In the genomic region with DNA sequence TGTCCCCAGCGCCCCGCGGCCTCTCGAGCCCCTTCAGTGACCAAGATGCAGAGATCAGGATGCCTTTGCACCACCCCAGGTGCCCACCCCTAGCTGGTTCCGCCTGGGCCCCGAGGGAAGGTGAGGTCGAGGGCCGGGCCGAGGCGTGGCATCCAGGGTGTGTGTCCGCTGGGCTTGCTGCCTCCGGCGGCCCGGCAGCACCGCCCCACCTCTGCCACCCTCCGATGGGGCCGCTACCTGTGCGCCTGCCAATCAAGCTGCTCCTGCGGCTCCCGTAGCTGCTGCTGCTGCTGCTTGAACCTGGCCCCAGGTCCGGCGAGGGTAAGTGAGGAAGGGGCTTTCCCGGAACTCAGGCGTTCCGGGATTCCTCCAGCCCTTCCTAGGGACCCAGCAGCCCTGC, we compare ENCODE assay signal across 6 cellular contexts. TPM values are rescaled to one million over a fixed set of nuclear protein-coding genes. Genes with fewer than 3 reads are reported as not detected.
DNase-seq lines count a peak whose midpoint lies in the region; ATAC-seq, FAIRE-seq and TF ChIP-seq lines count a peak whose summit lies in the region.
"Not testable (repeated sequence)": the region's sequence is repeated elsewhere in the genome, so short reads cannot be mapped to it uniquely, and the experiment has no call there.

No MANE protein-coding gene starts in this region.

- POLR2A ChIA-PET in K562 (lab: Yijun Ruan, JAX), result not testable (repeated sequence)

- H3K27me3 ChIP-seq in RWPE2 (ENCODE audit: insufficient read depth, poor library complexity, severe bottlenecking); K562 (ENCODE audit: control insufficient read depth in 2 of 2, insufficient read depth in 2 of 2, low read length in 2 of 2): not testable (repeated sequence)

- FAIRE-seq in K562 (lab: Jason Lieb, UNC), result not testable (repeated sequence)

- no CpG with 5 or more reads among the region's 25 CpGs for WGBS in K562 (ENCODE audit: insufficient coverage, low coverage, missing lambda C conversion rate)

- in situ Hi-C loops in K562 (cut with MboI), result loop anchor here (5.0 kb wide), 1 partner anchor 368 kb away; no protein-coding TSS in a partner anchor

- intact Hi-C loops in K562 (cut with micrococcal nuclease); Right ventricle myocardium superior (cut with DNase I); mucosa of descending colon (cut with DNase I, micrococcal nuclease): not testable (repeated sequence)

- H3K4me2 ChIP-seq in K562 (ENCODE audit: insufficient read depth, low read length), result not testable (repeated sequence)

- H3K4me3 ChIP-seq in RWPE2 (ENCODE audit: severe bottlenecking); K562; mucosa of descending colon: not testable (repeated sequence)

- not testable (repeated sequence) for H4K20me1 ChIP-seq in K562 (replicated peaks; ENCODE audit: control insufficient read depth, insufficient read depth, low read length)

- H3K9me3 ChIP-seq in RWPE2 (ENCODE audit: severe bottlenecking); K562 (replicated peaks; ENCODE audit: control insufficient read depth, insufficient read depth, low read depth, low read length); mucosa of descending colon: not testable (repeated sequence)

- DNase-seq in RWPE2 (ENCODE audit: low spot score), result peak; percentile 19
- DNase-seq in K562 (ENCODE audit: extremely low read depth in 1 of 4, low spot score in 3 of 4); Right ventricle myocardium superior; left lobe of liver (ENCODE audit: low spot score); mucosa of descending colon; stimulated activated naive CD8-positive, alpha-beta T cell treated with anti-CD3 and anti-CD28 coated beads, Interleukin-15, Interleukin-2, amounts not matched to agents 100 U/mL and 50 U/mL, for 24 hours: not testable (repeated sequence)

- H3K9me1 ChIP-seq in K562 (ENCODE audit: control insufficient read depth, insufficient read depth, low read length), result not testable (repeated sequence)

- CTCF ChIA-PET in K562 (lab: Yijun Ruan, JAX; ENCODE audit: low intra/inter-chr PET ratio), result not testable (repeated sequence)

- H3K79me2 ChIP-seq in K562 (ENCODE audit: control insufficient read depth, insufficient read depth, low read length), result not testable (repeated sequence)

- not testable (repeated sequence) for BruUV-seq in K562 (replicated peaks; lab: Mats Ljungman, UMichigan)

- H3K36me3 ChIP-seq in RWPE2 (ENCODE audit: low read depth); K562 (ENCODE audit: control insufficient read depth, insufficient read depth, low read length); mucosa of descending colon (ENCODE audit: low read depth): not testable (repeated sequence)

- TF ChIP-seq EP300 in K562 (IDR thresholded peaks at IDR 0.05; ENCODE audit: low read length), result not testable (repeated sequence)

- H3K27ac ChIP-seq in RWPE2 (ENCODE audit: poor library complexity, severe bottlenecking); K562 (ENCODE audit: extremely low read depth, low read depth, low read length): not testable (repeated sequence)

- TF ChIP-seq CTCF in RWPE2 (IDR thresholded peaks at IDR 0.05; ENCODE audit: poor library complexity, severe bottlenecking); K562 (IDR thresholded peaks at IDR 0.05 in 2 of 3, conservative IDR thresholded peaks at IDR 0.05 in 1 of 3; ENCODE audit: insufficient read depth in 2 of 3, low read depth in 1 of 3, low read length in 3 of 3); mucosa of descending colon (IDR thresholded peaks at IDR 0.05): not testable (repeated sequence)

- H3K4me1 ChIP-seq in RWPE2 (ENCODE audit: insufficient read depth, poor library complexity, severe bottlenecking); K562 (replicated peaks in 1 of 2; ENCODE audit: control insufficient read depth in 2 of 2, insufficient read depth in 2 of 2, low read length in 2 of 2); mucosa of descending colon (ENCODE audit: low read depth): not testable (repeated sequence)

- TF ChIP-seq POLR2A in K562 (conservative IDR thresholded peaks at IDR 0.05), result not testable (repeated sequence)

- TF ChIP-seq RAD21 in K562 (CRISPR knock-in tag; conservative IDR thresholded peaks at IDR 0.05 in 1 of 2, IDR thresholded peaks at IDR 0.05 in 1 of 2), result not testable (repeated sequence)

- ATAC-seq in RWPE2 (ENCODE audit: low read depth) (peak; percentile 64), Right ventricle myocardium superior (ENCODE audit: poor library complexity) (peak; percentile 13), left lobe of liver (peak; percentile 34), mucosa of descending colon (peak; percentile 84)
- not testable (repeated sequence) for ATAC-seq in K562
- peak; percentile 16 for ATAC-seq in stimulated activated naive CD8-positive, alpha-beta T cell treated with anti-CD3 and anti-CD28 coated beads, Interleukin-15, Interleukin-2, amounts not matched to agents 100 U/mL and 50 U/mL, for 24 hours

- H3K9ac ChIP-seq in K562 (ENCODE audit: insufficient read depth in 1 of 2, low read depth in 2 of 2, low read length in 2 of 2), result not testable (repeated sequence)

- H2AFZ ChIP-seq in K562 (ENCODE audit: low read depth, low read length), result not testable (repeated sequence)

TF ChIP-seq in K562, 482 proteins besides CTCF, POLR2A, EP300 and RAD21:
- 0 out of 2 replicates have a peak, but pooled peaks have one; percentile 25 for TF ChIP-seq POLR2G (IDR thresholded peaks at IDR 0.05; ENCODE audit: low read depth, low read length)

RNA-seq across cellular contexts. Expression of a gene that starts 11.0 kb away (rescaled TPM):
- 4.3 and 23.5 TPM in 2 replicates for total RNA-seq in K562 (2011; cell fraction: chromatin; rRNA removed; ENCODE audit: low replicate concordance)
- 1.3 TPM in 1 of 2 replicates, not detected in the other for total RNA-seq in K562 (2011; cell fraction: nucleolus; rRNA removed)
- total RNA-seq in K562 (2011; cell fraction: nucleoplasm; rRNA removed), result 6.6 and 11.0 TPM in 2 replicates
- total RNA-seq in K562 (2014; rRNA removed), result not detected in 2 replicates
- total RNA-seq in K562 (2014; rRNA removed; fragmentation: Illumina TruSeq; extraction: Trizol), result 0.91 TPM in 1 of 2 replicates, not detected in the other
- 0.72 TPM in 1 of 2 replicates, not detected in the other for total RNA-seq in K562 (2015; rRNA removed; fragmentation: Illumina TruSeq; extraction: Trizol)
- 0.18 and 1.5 TPM in 2 replicates for total RNA-seq in K562 (2021)
- polyA plus RNA-seq in K562 (2011; rRNA removed), result 0.09 and 0.24 TPM in 2 replicates
- 0.09 TPM in 1 of 2 replicates, not detected in the other for polyA plus RNA-seq in K562 (2011; cell fraction: cytosol; rRNA removed)
- polyA plus RNA-seq in K562 (2011; cell fraction: nucleus; rRNA removed), result 0.56 and 0.88 TPM in 2 replicates
- 0.16 and 0.58 TPM in 2 replicates for polyA plus RNA-seq in K562 (2012)
- polyA plus RNA-seq in K562 (2014; fragmentation: Illumina TruSeq; extraction: Trizol), result 0.35 and 0.67 TPM in 2 replicates
- under 1 TPM; 0.03 TPM for polyA plus RNA-seq in K562 (2014; fragmentation: Nextera tagmentation; extraction: Ambion mirVana)
- 0.56 and 0.96 TPM in 2 replicates for polyA plus RNA-seq in K562 (2014; rRNA removed)
- 0.91 TPM in 1 of 2 replicates, not detected in the other for polyA minus RNA-seq in K562 (2011; rRNA and poly(A)+ RNA removed)
- polyA minus RNA-seq in K562 (2011; cell fraction: cytosol; rRNA and poly(A)+ RNA removed), result 0.86 TPM in 1 of 2 replicates, not detected in the other
- 1.2 and 2.3 TPM in 2 replicates for polyA minus RNA-seq in K562 (2011; cell fraction: nucleus; rRNA and poly(A)+ RNA removed)
- 0.48 TPM for total RNA-seq in Right ventricle myocardium superior
- 0.28 TPM for total RNA-seq in left lobe of liver
- 1 to 10 TPM in 2 of 3 donors, under 1 TPM in 1; 0.94 to 4.3 (median 1.0) TPM for total RNA-seq in mucosa of descending colon

RNA-seq across cellular contexts. Expression of a gene that starts 29.4 kb away (rescaled TPM):
- total RNA-seq in K562 (2011; cell fraction: chromatin; rRNA removed; ENCODE audit: low replicate concordance), result 35.0 and 124 TPM in 2 replicates
- total RNA-seq in K562 (2011; cell fraction: nucleolus; rRNA removed), result 103 and 124 TPM in 2 replicates
- total RNA-seq in K562 (2011; cell fraction: nucleoplasm; rRNA removed), result 58.5 and 82.2 TPM in 2 replicates
- total RNA-seq in K562 (2014; rRNA removed), result 85.4 and 89.8 TPM in 2 replicates
- total RNA-seq in K562 (2014; rRNA removed; fragmentation: Illumina TruSeq; extraction: Trizol), result 30.7 and 40.1 TPM in 2 replicates
- total RNA-seq in K562 (2015; rRNA removed; fragmentation: Illumina TruSeq; extraction: Trizol), result 88.1 and 88.2 TPM in 2 replicates
- total RNA-seq in K562 (2021), result 78.1 and 112 TPM in 2 replicates
- polyA plus RNA-seq in K562 (2011; rRNA removed), result 130 and 155 TPM in 2 replicates
- 215 and 296 TPM in 2 replicates for polyA plus RNA-seq in K562 (2011; cell fraction: cytosol; rRNA removed)
- 112 and 132 TPM in 2 replicates for polyA plus RNA-seq in K562 (2011; cell fraction: nucleus; rRNA removed)
- 44.6 and 46.0 TPM in 2 replicates for polyA plus RNA-seq in K562 (2012)
- polyA plus RNA-seq in K562 (2014; fragmentation: Illumina TruSeq; extraction: Trizol), result 119 and 183 TPM in 2 replicates
- 10 to 100 TPM in 1 of 2 experiments, 1 to 10 TPM in 1; 3.7 to 10.4 TPM for polyA plus RNA-seq in K562 (2014; fragmentation: Nextera tagmentation; extraction: Ambion mirVana)
- 78.1 and 99.2 TPM in 2 replicates for polyA plus RNA-seq in K562 (2014; rRNA removed)
- polyA minus RNA-seq in K562 (2011; rRNA and poly(A)+ RNA removed), result 223 and 350 TPM in 2 replicates
- polyA minus RNA-seq in K562 (2011; cell fraction: cytosol; rRNA and poly(A)+ RNA removed), result 170 and 213 TPM in 2 replicates
- 67.6 and 92.4 TPM in 2 replicates for polyA minus RNA-seq in K562 (2011; cell fraction: nucleus; rRNA and poly(A)+ RNA removed)
- 24.7 TPM for total RNA-seq in Right ventricle myocardium superior
- total RNA-seq in left lobe of liver, result 11.6 TPM
- total RNA-seq in mucosa of descending colon, result 100 to 1,000 TPM in 1 of 3 donors, 10 to 100 TPM in 2; 36.5 to 104 (median 52.4) TPM
